Comparison of ENCODE assay signal across 2 cellular contexts in genomic region chr2:25772078-25772477, GRCh38.
A peak's percentile ranks its signal among the peaks of the same experiment; 100 is the strongest.
TF ChIP-seq lines count a peak whose summit lies in the region.

No MANE protein-coding gene starts in this region.

TF ChIP-seq in HepG2, 621 proteins besides CTCF, POLR2A, EP300 and RAD21:
- TF ChIP-seq ZNF431 (CRISPR knock-in tag; IDR thresholded peaks at IDR 0.05; ENCODE audit: borderline replicate concordance, low read depth) (no peak), FOXM1 (CRISPR knock-in tag; IDR thresholded peaks at IDR 0.05) (no peak), TMF1 (CRISPR knock-in tag; IDR thresholded peaks at IDR 0.05; ENCODE audit: low read depth) (no peak), MAFK (conservative IDR thresholded peaks at IDR 0.05 in 1 of 2, IDR thresholded peaks at IDR 0.05 in 1 of 2; ENCODE audit: low read length in 2 of 2) (peak; percentile 7 to 68; a peak in 2 of 4 replicates), MAFF (IDR thresholded peaks at IDR 0.05; ENCODE audit: low read depth, low read length) (peak; percentile 49; the same call in 1 of the 2 replicates), RORA (CRISPR knock-in tag; IDR thresholded peaks at IDR 0.05) (no peak), ZNF367 (CRISPR knock-in tag; IDR thresholded peaks at IDR 0.05; ENCODE audit: borderline replicate concordance) (no peak)
- TF ChIP-seq, protein P1, sequence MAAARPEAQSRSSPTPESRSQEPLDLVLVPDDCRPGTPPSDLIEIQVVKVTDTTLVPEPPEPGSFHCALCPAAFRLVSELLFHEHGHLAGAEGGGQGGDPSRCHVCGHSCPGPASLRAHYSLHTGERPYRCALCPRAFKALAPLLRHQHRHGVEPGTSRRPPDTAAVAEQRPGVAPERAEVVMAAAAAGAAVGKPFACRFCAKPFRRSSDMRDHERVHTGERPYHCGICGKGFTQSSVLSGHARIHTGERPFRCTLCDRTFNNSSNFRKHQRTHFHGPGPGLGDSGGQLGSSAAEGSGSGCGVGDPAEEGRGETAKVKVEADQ (CRISPR knock-in tag; IDR thresholded peaks at IDR 0.05; ENCODE audit: borderline replicate concordance): no peak

TF ChIP-seq in IMR-90, 13 proteins besides CTCF, POLR2A, EP300 and RAD21:
- TF ChIP-seq MAFK (IDR thresholded peaks at IDR 0.05; ENCODE audit: low read depth, low read length): peak; percentile 21; the same call in 1 of the 2 replicates
- no peak for TF ChIP-seq CHD1 (IDR thresholded peaks at IDR 0.05; ENCODE audit: low read depth, low read length)
